20 cellular contexts compared by ENCODE assay signal in genomic region chr12:109678732-109679131, GRCh38. TPM values are rescaled to one million over a fixed set of nuclear protein-coding genes. Genes with fewer than 3 reads are reported as not detected.
DNase-seq lines count a peak whose midpoint lies in the region; TF ChIP-seq lines count a peak whose summit lies in the region.
"Had no signal": no experiment of that assay in that cellular context is flagged by ENCODE, and none has a peak within 500 bp of the region (broad histone marks: within the 10 kb centered on the region; RNA-seq: fewer than 3 reads in every experiment).

No MANE protein-coding gene starts in this region.

- no peaks in the 10 kb centered on the region for H3K9me3 ChIP-seq in spleen
- H3K9me3 ChIP-seq in effector memory CD4-positive, alpha-beta T cell (ENCODE audit: control insufficient read depth, low read length): no peaks in the 10 kb centered on the region
- H3K9me3 ChIP-seq: BLaER1 treated with 17β-estradiol and CSF1 and Interleukin-3, amounts not matched to agents 10 nM and 100 nM; MG63 had no signal

- no peak overlapping the region for H3K4me3 ChIP-seq in spleen
- no peak overlapping the region for H3K4me3 ChIP-seq in effector memory CD4-positive, alpha-beta T cell (ENCODE audit: insufficient read depth, low read depth, low read length, poor library complexity, severe bottlenecking)
- H3K4me3 ChIP-seq: BLaER1 treated with 17β-estradiol and CSF1 and Interleukin-3, amounts not matched to agents 10 nM and 100 nM; MG63 had no signal

- H3K27ac Mint-ChIP-seq in glutamatergic neuron (ENCODE audit: unreplicated experiment): peak overlapping the region; percentile 85
- H3K27ac Mint-ChIP-seq: IgD-negative memory B cell; memory B cell; natural killer cell; stimulated activated naive CD8-positive, alpha-beta T cell treated with anti-CD3 and anti-CD28 coated beads, Interleukin-15, amount 100 ng/mL, for 72 hours; type B pancreatic cell had no signal

- H3K36me3 Mint-ChIP-seq in glutamatergic neuron (ENCODE audit: unreplicated experiment): no peaks in the 10 kb centered on the region
- H3K36me3 Mint-ChIP-seq: memory B cell, natural killer cell, type B pancreatic cell had no signal

- intact Hi-C loops in spleen (cut with DNase I; ENCODE audit: low total_unique reads): no loop called here

- peaks cover 9% of the 10 kb centered on the region for H3K27me3 Mint-ChIP-seq in glutamatergic neuron (ENCODE audit: unreplicated experiment)

- H3K4me1 ChIP-seq in spleen: peaks cover 0 to 4% (median 0%) of the 10 kb centered on the region in 6 donors
- H3K4me1 ChIP-seq in effector memory CD4-positive, alpha-beta T cell (ENCODE audit: control insufficient read depth, insufficient read depth, low read length, poor library complexity, severe bottlenecking): no peaks in the 10 kb centered on the region
- H3K4me1 ChIP-seq: BLaER1 treated with 17β-estradiol and CSF1 and Interleukin-3, amounts not matched to agents 10 nM and 100 nM had no signal

- no peak overlapping the region for H3K27ac ChIP-seq in spleen
- no peak overlapping the region for H3K27ac ChIP-seq in effector memory CD4-positive, alpha-beta T cell (ENCODE audit: insufficient read depth, low read length, poor library complexity, severe bottlenecking)
- H3K27ac ChIP-seq: BLaER1 treated with 17β-estradiol and CSF1 and Interleukin-3, amounts not matched to agents 10 nM and 100 nM; brain microvascular endothelial cell had no signal

- peaks cover 12% of the 10 kb centered on the region for H3K4me1 Mint-ChIP-seq in glutamatergic neuron (ENCODE audit: low read depth, unreplicated experiment)
- H3K4me1 Mint-ChIP-seq: IgD-negative memory B cell; memory B cell; natural killer cell; stimulated activated naive CD8-positive, alpha-beta T cell treated with anti-CD3 and anti-CD28 coated beads, Interleukin-15, amount 100 ng/mL, for 72 hours had no signal

- H3K4me3 Mint-ChIP-seq in glutamatergic neuron (ENCODE audit: unreplicated experiment): peak overlapping the region; percentile 38
- H3K4me3 Mint-ChIP-seq: IgD-negative memory B cell; memory B cell; natural killer cell; stimulated activated naive CD8-positive, alpha-beta T cell treated with anti-CD3 and anti-CD28 coated beads, Interleukin-15, amount 100 ng/mL, for 72 hours; type B pancreatic cell had no signal

- DNase-seq in NCI-H1105 (lab: John Stamatoyannopoulos, UW): peak; percentile 9
- DNase-seq in NCI-H1105 treated with DMSO at 0.1 percent for 48 hours (lab: John Stamatoyannopoulos, UW): no peak
- DNase-seq in NCI-H524 (lab: John Stamatoyannopoulos, UW): peak; percentile 38 to 79
- DNase-seq in glutamatergic neuron: peak; percentile 51
- DNase-seq in spleen: peak; percentile 31
- no peak for DNase-seq in activated CD8-positive, alpha-beta memory T cell treated with anti-CD3 and anti-CD28 coated beads for 24 hours
- no peak for DNase-seq in effector memory CD4-positive, alpha-beta T cell
- DNase-seq in COLO829 (ENCODE audit: low spot score): no peak
- DNase-seq: brain microvascular endothelial cell; foreskin fibroblast; MG63; natural killer cell; NCI-H2107; stimulated activated CD4-positive, alpha-beta T cell treated with anti-CD3 and anti-CD28 coated beads, Interleukin-4, amount 100 ng/mL, for 1 hour; stimulated activated naive CD8-positive, alpha-beta T cell treated with anti-CD3 and anti-CD28 coated beads, Interleukin-15, amount 100 ng/mL, for 72 hours; T1000 had no signal

- peaks cover 4% of the 10 kb centered on the region for H3K9me3 Mint-ChIP-seq in glutamatergic neuron (ENCODE audit: unreplicated experiment)
- H3K9me3 Mint-ChIP-seq: IgD-negative memory B cell; natural killer cell; stimulated activated naive CD8-positive, alpha-beta T cell treated with anti-CD3 and anti-CD28 coated beads, Interleukin-15, amount 100 ng/mL, for 72 hours; type B pancreatic cell had no signal

- peaks cover 0 to 39% (median 0%) of the 10 kb centered on the region in 7 donors for H3K27me3 ChIP-seq in spleen (replicated peaks in 1 of 7)
- H3K27me3 ChIP-seq in effector memory CD4-positive, alpha-beta T cell (replicated peaks; ENCODE audit: control insufficient read depth, insufficient read depth, low read length, poor library complexity, severe bottlenecking): no peaks in the 10 kb centered on the region
- H3K27me3 ChIP-seq: BLaER1 treated with 17β-estradiol and CSF1 and Interleukin-3, amounts not matched to agents 10 nM and 100 nM; MG63 had no signal

- TF ChIP-seq POLR2A in spleen (IDR thresholded peaks at IDR 0.05): no peak

- WGBS in spleen, 5 donors: 30 to 47% (median 35%) methylated on average over 5 to 7 of the region's 7 CpGs

- TF ChIP-seq CTCF in glutamatergic neuron (IDR thresholded peaks at IDR 0.05; ENCODE audit: partially characterized antibody, unreplicated experiment) (no peak), spleen (IDR thresholded peaks at IDR 0.05 in 8 of 11, conservative IDR thresholded peaks at IDR 0.05 in 3 of 11) (no peak)

- no peaks in the 10 kb centered on the region for H3K36me3 ChIP-seq in spleen
- H3K36me3 ChIP-seq in effector memory CD4-positive, alpha-beta T cell (ENCODE audit: control insufficient read depth, insufficient read depth, low read length): no peaks in the 10 kb centered on the region
- H3K36me3 ChIP-seq: BLaER1 treated with 17β-estradiol and CSF1 and Interleukin-3, amounts not matched to agents 10 nM and 100 nM; brain microvascular endothelial cell; MG63 had no signal

RNA-seq across cellular contexts. Expression of gene FAM222A, which starts 34.9 kb away (rescaled TPM):
- 18.1 TPM for total RNA-seq in glutamatergic neuron (ENCODE audit: unreplicated experiment)
- 10 to 100 TPM; 13.9 to 30.7 (median 21.5) TPM for total RNA-seq in spleen
- polyA plus RNA-seq in spleen: 1 to 10 TPM; 1.3 to 5.2 (median 2.1) TPM

Comparison
In these comparisons a context has a peak if more than half of its experiments do, and no peak if none do; other contexts are left out.
1. DNase-seq: peak in NCI-H1105 (single experiment), NCI-H524 (2 of 2), glutamatergic neuron (single experiment) and spleen (single experiment); none in NCI-H1105 treated with DMSO at 0.1 percent for 48 hours (single experiment), activated CD8-positive, alpha-beta memory T cell treated with anti-CD3 and anti-CD28 coated beads for 24 hours (single experiment), effector memory CD4-positive, alpha-beta T cell (0 of 3) and COLO829 (single experiment).